Comparison of ENCODE assay signal across 2 cellular contexts in the genomic region with DNA sequence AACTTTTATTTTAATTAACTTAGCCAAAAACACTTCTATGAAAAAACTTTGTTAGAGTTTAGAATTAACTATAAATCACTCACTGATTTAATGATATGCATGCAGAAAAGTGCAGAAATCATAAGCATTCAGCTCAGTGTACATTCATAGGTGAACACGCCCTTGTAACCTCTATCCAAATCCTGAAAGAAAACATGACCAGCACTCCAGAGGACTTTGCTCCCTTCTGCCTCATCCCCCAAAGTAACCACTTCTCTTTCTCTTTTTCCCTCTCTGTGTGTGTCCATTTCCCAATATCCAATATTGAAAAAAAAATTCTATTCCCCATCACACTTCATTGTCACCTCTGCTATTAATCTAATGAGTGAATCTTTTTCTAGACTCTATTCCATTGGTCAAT.
A peak's percentile ranks its signal among the peaks of the same experiment; 100 is the strongest.
TF ChIP-seq lines count a peak whose summit lies in the region.

No MANE protein-coding gene starts in this region.

TF ChIP-seq in HEK293, 187 proteins besides CTCF, POLR2A, EP300 and RAD21 (continued from another document):
- TF ChIP-seq, protein P1, sequence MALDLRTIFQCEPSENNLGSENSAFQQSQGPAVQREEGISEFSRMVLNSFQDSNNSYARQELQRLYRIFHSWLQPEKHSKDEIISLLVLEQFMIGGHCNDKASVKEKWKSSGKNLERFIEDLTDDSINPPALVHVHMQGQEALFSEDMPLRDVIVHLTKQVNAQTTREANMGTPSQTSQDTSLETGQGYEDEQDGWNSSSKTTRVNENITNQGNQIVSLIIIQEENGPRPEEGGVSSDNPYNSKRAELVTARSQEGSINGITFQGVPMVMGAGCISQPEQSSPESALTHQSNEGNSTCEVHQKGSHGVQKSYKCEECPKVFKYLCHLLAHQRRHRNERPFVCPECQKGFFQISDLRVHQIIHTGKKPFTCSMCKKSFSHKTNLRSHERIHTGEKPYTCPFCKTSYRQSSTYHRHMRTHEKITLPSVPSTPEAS (tag by site-specific recombination; IDR thresholded peaks at IDR 0.05), result no peak
- TF ChIP-seq ZNF558 (tag by site-specific recombination; IDR thresholded peaks at IDR 0.05) (no peak), ZNF791 (tag by site-specific recombination; IDR thresholded peaks at IDR 0.05) (no peak)

TF ChIP-seq in liver, 16 proteins besides CTCF, POLR2A, EP300 and RAD21 (continued from another document):
- TF ChIP-seq, protein P2, sequence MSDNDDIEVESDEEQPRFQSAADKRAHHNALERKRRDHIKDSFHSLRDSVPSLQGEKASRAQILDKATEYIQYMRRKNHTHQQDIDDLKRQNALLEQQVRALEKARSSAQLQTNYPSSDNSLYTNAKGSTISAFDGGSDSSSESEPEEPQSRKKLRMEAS (IDR thresholded peaks at IDR 0.05), result no peak
- TF ChIP-seq, protein P3, sequence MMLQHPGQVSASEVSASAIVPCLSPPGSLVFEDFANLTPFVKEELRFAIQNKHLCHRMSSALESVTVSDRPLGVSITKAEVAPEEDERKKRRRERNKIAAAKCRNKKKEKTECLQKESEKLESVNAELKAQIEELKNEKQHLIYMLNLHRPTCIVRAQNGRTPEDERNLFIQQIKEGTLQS (IDR thresholded peaks at IDR 0.05), result no peak
- TF ChIP-seq RXRA (IDR thresholded peaks at IDR 0.05) (no peak), YY1 (IDR thresholded peaks at IDR 0.05) (no peak), SP1 (IDR thresholded peaks at IDR 0.05) (peak; percentile 12)
TF ChIP-seq in liver: peak in this region for 4.
